In the genomic region with DNA sequence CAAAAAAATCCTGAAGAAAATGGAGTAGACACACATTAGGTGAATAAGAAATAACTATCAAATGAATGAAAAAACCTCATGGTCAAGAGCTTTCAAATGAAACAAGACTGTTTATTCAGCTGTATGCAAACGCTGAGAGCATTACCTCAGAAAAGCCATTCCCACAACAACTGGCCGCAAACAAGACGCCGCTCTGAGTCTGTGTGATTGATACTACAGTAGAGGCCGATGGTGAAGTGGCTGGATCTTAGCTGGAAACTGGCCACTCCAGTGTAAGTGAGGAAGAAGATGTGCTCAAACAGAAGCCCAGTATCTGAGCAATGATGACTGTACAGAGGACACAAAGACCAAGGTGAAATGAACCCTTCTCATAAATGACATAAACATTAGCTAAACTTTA, we compare ENCODE assay signal across 15 cellular contexts.
"Had no signal": no experiment of that assay in that cellular context is flagged by ENCODE, and none has a peak within 500 bp of the region (broad histone marks: within the 10 kb centered on the region; RNA-seq: fewer than 3 reads in every experiment).

No MANE protein-coding gene starts in this region.

- H3K4me3 ChIP-seq: cardiac muscle cell, gastrocnemius medialis, left ventricle myocardium inferior, smooth muscle cell had no signal

- H3K9me3 ChIP-seq: gastrocnemius medialis, left ventricle myocardium inferior had no signal

- H3K4me3 Mint-ChIP-seq: activated CD4-positive, alpha-beta memory T cell treated with anti-CD3 and anti-CD28 coated beads, Interleukin-2, amount 10 ng/mL, durations not matched to agents 7 days and 5 days; memory B cell; natural killer cell had no signal

- H3K36me3 ChIP-seq: cardiac muscle cell, gastrocnemius medialis, left ventricle myocardium inferior had no signal

- H3K4me1 Mint-ChIP-seq: activated CD4-positive, alpha-beta memory T cell treated with anti-CD3 and anti-CD28 coated beads, Interleukin-2, amount 10 ng/mL, durations not matched to agents 7 days and 5 days; memory B cell; natural killer cell had no signal

- DNase-seq: activated CD4-positive, alpha-beta memory T cell treated with anti-CD3 and anti-CD28 coated beads, Interleukin-2, amount 10 ng/mL, durations not matched to agents 7 days and 5 days; activated CD4-positive, alpha-beta T cell treated with anti-CD3 and anti-CD28 coated beads for 1 hour; activated naive CD4-positive, alpha-beta T cell; aorta; effector CD4-positive, alpha-beta T cell; gastrocnemius medialis; kidney; left ventricle myocardium inferior; natural killer cell; occipital lobe; right cardiac atrium had no signal

- H3K4me2 ChIP-seq: smooth muscle cell had no signal

- H3K27ac Mint-ChIP-seq: activated CD4-positive, alpha-beta memory T cell treated with anti-CD3 and anti-CD28 coated beads, Interleukin-2, amount 10 ng/mL, durations not matched to agents 7 days and 5 days; memory B cell; natural killer cell; progenitor cell of endocrine pancreas had no signal

- H3K27me3 ChIP-seq: cardiac muscle cell, gastrocnemius medialis had no signal

- H3K36me3 Mint-ChIP-seq: memory B cell, natural killer cell had no signal

- ATAC-seq: gastrocnemius medialis, natural killer cell, right cardiac atrium had no signal

- H3K9me3 Mint-ChIP-seq: activated CD4-positive, alpha-beta memory T cell treated with anti-CD3 and anti-CD28 coated beads, Interleukin-2, amount 10 ng/mL, durations not matched to agents 7 days and 5 days; memory B cell had no signal

- H3K4me1 ChIP-seq: gastrocnemius medialis, left ventricle myocardium inferior had no signal

- H3K27ac ChIP-seq: cardiac muscle cell, gastrocnemius medialis, left ventricle myocardium inferior had no signal
